In the genomic region with DNA sequence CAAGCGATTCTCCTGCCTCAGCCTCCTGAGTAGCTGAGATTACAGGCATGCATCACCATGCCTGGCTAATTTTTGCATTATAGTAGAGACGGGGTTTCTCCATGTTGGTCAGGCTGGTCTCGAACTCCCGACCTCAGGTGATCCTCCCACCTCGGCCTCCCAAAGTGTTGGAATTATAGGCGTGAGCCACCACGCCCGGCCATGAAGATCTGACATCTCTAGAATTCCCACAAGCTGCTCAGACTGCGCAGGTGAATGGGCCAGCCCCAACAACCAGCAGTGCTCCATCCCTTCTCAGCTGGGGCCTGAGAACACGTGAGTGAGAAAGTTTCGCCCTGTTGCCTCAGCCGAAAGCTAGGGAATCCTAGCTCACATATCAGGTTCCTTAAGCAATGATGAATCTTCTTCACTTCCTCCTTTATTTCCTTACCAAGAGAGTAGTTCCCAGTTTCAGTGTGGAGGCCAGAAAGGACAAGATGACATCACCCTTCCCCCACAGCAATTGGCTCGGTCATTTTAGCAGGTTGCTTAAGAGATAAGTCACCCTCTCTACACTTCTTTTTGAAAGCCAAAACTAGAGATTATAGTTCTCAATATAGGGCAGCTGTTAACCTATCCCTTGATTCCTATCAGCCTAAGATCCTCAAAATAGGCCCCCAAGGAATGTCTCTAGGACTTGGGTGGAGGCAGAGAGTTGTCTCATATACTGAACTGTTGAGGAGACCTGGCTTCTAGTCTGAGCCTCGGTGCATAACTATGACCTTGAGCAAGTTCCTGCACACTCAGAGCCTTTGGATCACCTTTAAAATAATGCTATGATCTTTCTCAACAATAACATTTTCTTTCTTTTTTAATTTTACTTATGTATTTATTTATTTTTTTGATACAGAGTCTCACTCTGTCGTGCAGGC, we compare ENCODE assay signal across 11 cellular contexts. TPM values are rescaled to one million over a fixed set of nuclear protein-coding genes. Genes with fewer than 3 reads are reported as not detected.
DNase-seq lines count a peak whose midpoint lies in the region; ATAC-seq and TF ChIP-seq lines count a peak whose summit lies in the region.
"Had no signal": no experiment of that assay in that cellular context is flagged by ENCODE, and none has a peak within 500 bp of the region (broad histone marks: within the 10 kb centered on the region; RNA-seq: fewer than 3 reads in every experiment).

No MANE protein-coding gene starts in this region.

- no peaks in the 10 kb centered on the region for H3K27me3 ChIP-seq in BLaER1 treated with 17β-estradiol and CSF1 and Interleukin-3, amounts not matched to agents 10 nM and 100 nM
- no peaks in the 10 kb centered on the region for H3K27me3 ChIP-seq in lung (ENCODE audit: control insufficient read depth, insufficient read depth)
- H3K27me3 ChIP-seq: body of pancreas had no signal

- H3K27ac Mint-ChIP-seq in activated CD4-positive, alpha-beta memory T cell treated with anti-CD3 and anti-CD28 coated beads, Interleukin-2, amount 10 ng/mL, durations not matched to agents 7 days and 5 days = no peak overlapping the region
- H3K27ac Mint-ChIP-seq: activated CD4-positive, alpha-beta T cell treated with anti-CD3 and anti-CD28 coated beads, Interleukin-2, amount 10 ng/mL, durations not matched to agents 24 days and 14 days; activated T-helper 17 cell treated with anti-CD3 and anti-CD28 coated beads, Interleukin-2, amount 50 U/mL, for 72 hours had no signal

- H3K36me3 ChIP-seq in BLaER1 treated with 17β-estradiol and CSF1 and Interleukin-3, amounts not matched to agents 10 nM and 100 nM = no peaks in the 10 kb centered on the region
- H3K36me3 ChIP-seq in lung (ENCODE audit: control insufficient read depth in 2 of 2, insufficient read depth in 2 of 2, low read length in 2 of 2) = no peaks in the 10 kb centered on the region

- CTCF ChIA-PET in activated CD4-positive, alpha-beta memory T cell treated with anti-CD3 and anti-CD28 coated beads, Interleukin-2, amount 10 ng/mL, durations not matched to agents 7 days and 5 days (lab: Charles Lee) = no interaction called here

- H3K9ac ChIP-seq in BLaER1 treated with 17β-estradiol and CSF1 and Interleukin-3, amounts not matched to agents 10 nM and 100 nM = no peak overlapping the region

- no peaks in the 10 kb centered on the region for H4K20me1 ChIP-seq in BLaER1 treated with 17β-estradiol and CSF1 and Interleukin-3, amounts not matched to agents 10 nM and 100 nM

- no peaks in the 10 kb centered on the region for H3K9me3 ChIP-seq in BLaER1 treated with 17β-estradiol and CSF1 and Interleukin-3, amounts not matched to agents 10 nM and 100 nM (replicated peaks in 1 of 11)
- H3K9me3 ChIP-seq in lung (ENCODE audit: control insufficient read depth in 2 of 2, insufficient read depth in 1 of 2, low read length in 1 of 2) = no peaks in the 10 kb centered on the region
- H3K9me3 ChIP-seq: body of pancreas had no signal

- peaks cover 0 to 41% (median 9%) of the 10 kb centered on the region in 10 experiments; a peak in 11 of 20 replicates for H3K4me1 ChIP-seq in BLaER1 treated with 17β-estradiol and CSF1 and Interleukin-3, amounts not matched to agents 10 nM and 100 nM
- peaks cover 3 to 11% of the 10 kb centered on the region in 2 donors for H3K4me1 ChIP-seq in lung (ENCODE audit: control insufficient read depth in 2 of 2, insufficient read depth in 2 of 2, low read length in 2 of 2)
- H3K4me1 ChIP-seq: body of pancreas had no signal

- H3K4me1 Mint-ChIP-seq in activated CD4-positive, alpha-beta memory T cell treated with anti-CD3 and anti-CD28 coated beads, Interleukin-2, amount 10 ng/mL, durations not matched to agents 7 days and 5 days = no peaks in the 10 kb centered on the region
- H3K4me1 Mint-ChIP-seq: activated CD4-positive, alpha-beta T cell treated with anti-CD3 and anti-CD28 coated beads, Interleukin-2, amount 10 ng/mL, durations not matched to agents 24 days and 14 days; activated T-helper 17 cell treated with anti-CD3 and anti-CD28 coated beads, Interleukin-2, amount 50 U/mL, for 72 hours had no signal

- H3K36me3 Mint-ChIP-seq in activated CD4-positive, alpha-beta memory T cell treated with anti-CD3 and anti-CD28 coated beads, Interleukin-2, amount 10 ng/mL, durations not matched to agents 7 days and 5 days (ENCODE audit: low read depth) = no peaks in the 10 kb centered on the region

- POLR2A ChIA-PET in activated CD4-positive, alpha-beta memory T cell treated with anti-CD3 and anti-CD28 coated beads, Interleukin-2, amount 10 ng/mL, durations not matched to agents 7 days and 5 days (lab: Charles Lee) = interaction anchor here (1.4 kb wide), 1 partner anchor 24 kb away, joined by 3 read pairs; a partner anchor contains a TSS

- ATAC-seq in lung (ENCODE audit: insufficient read depth, low FRiP score) (peak; percentile 34), HG03045 (IDR thresholded peaks at IDR 0.05; ENCODE audit: unreplicated experiment) (no peak), GM18870 (IDR thresholded peaks at IDR 0.05; ENCODE audit: unreplicated experiment) (no peak)
- ATAC-seq: activated T-helper 17 cell treated with anti-CD3 and anti-CD28 coated beads, Interleukin-2, amount 50 U/mL, for 72 hours; body of pancreas had no signal

- no peak overlapping the region for H3K4me3 ChIP-seq in BLaER1 treated with 17β-estradiol and CSF1 and Interleukin-3, amounts not matched to agents 10 nM and 100 nM
- no peak overlapping the region for H3K4me3 ChIP-seq in lung
- H3K4me3 ChIP-seq: body of pancreas had no signal

- H3K27me3 Mint-ChIP-seq in activated CD4-positive, alpha-beta memory T cell treated with anti-CD3 and anti-CD28 coated beads, Interleukin-2, amount 10 ng/mL, durations not matched to agents 7 days and 5 days = no peaks in the 10 kb centered on the region

- no peak overlapping the region for H3K4me3 Mint-ChIP-seq in activated CD4-positive, alpha-beta memory T cell treated with anti-CD3 and anti-CD28 coated beads, Interleukin-2, amount 10 ng/mL, durations not matched to agents 7 days and 5 days
- H3K4me3 Mint-ChIP-seq: activated CD4-positive, alpha-beta T cell treated with anti-CD3 and anti-CD28 coated beads, Interleukin-2, amount 10 ng/mL, durations not matched to agents 24 days and 14 days; activated T-helper 17 cell treated with anti-CD3 and anti-CD28 coated beads, Interleukin-2, amount 50 U/mL, for 72 hours had no signal

- WGBS in lung, 2 donors = 70 to 79% methylated on average over 15 of the region's 15 CpGs

- H3K9me3 Mint-ChIP-seq in activated CD4-positive, alpha-beta memory T cell treated with anti-CD3 and anti-CD28 coated beads, Interleukin-2, amount 10 ng/mL, durations not matched to agents 7 days and 5 days = no peaks in the 10 kb centered on the region
- H3K9me3 Mint-ChIP-seq: activated CD4-positive, alpha-beta T cell treated with anti-CD3 and anti-CD28 coated beads, Interleukin-2, amount 10 ng/mL, durations not matched to agents 24 days and 14 days; activated T-helper 17 cell treated with anti-CD3 and anti-CD28 coated beads, Interleukin-2, amount 50 U/mL, for 72 hours had no signal

- H3K27ac ChIP-seq in BLaER1 treated with 17β-estradiol and CSF1 and Interleukin-3, amounts not matched to agents 10 nM and 100 nM = peak overlapping the region in 5 of 11 experiments; percentile 27 to 64 (median 51); a peak in 7 of 22 replicates
- peak overlapping the region; percentile 97 for H3K27ac ChIP-seq in epithelial cell of prostate
- H3K27ac ChIP-seq in lung (ENCODE audit: low read depth in 1 of 2, low read length in 1 of 2) = peak overlapping the region in 1 of 2 donors; percentile 55
- H3K27ac ChIP-seq: body of pancreas had no signal

- peak overlapping the region in 6 of 11 experiments; percentile 16 to 76 (median 58); a peak in 10 of 22 replicates for H3K4me2 ChIP-seq in BLaER1 treated with 17β-estradiol and CSF1 and Interleukin-3, amounts not matched to agents 10 nM and 100 nM

- DNase-seq in NOMO-1 treated with dmso at 0.1 percent for 144 hours (lab: John Stamatoyannopoulos, UW; ENCODE audit: unreplicated experiment) (peak; percentile 95), epithelial cell of prostate (ENCODE audit: low read depth, low spot score) (no peak), lung (ENCODE audit: low spot score) (peak; percentile 30), A172 (ENCODE audit: low spot score) (no peak)
- no peak for DNase-seq in activated CD4-positive, alpha-beta memory T cell treated with anti-CD3 and anti-CD28 coated beads, Interleukin-2, amount 10 ng/mL, durations not matched to agents 7 days and 5 days
- DNase-seq: activated CD4-positive, alpha-beta T cell treated with anti-CD3 and anti-CD28 coated beads, Interleukin-2, amount 10 ng/mL, durations not matched to agents 24 days and 14 days had no signal

- no peak for TF ChIP-seq CTCF in lung (IDR thresholded peaks at IDR 0.05; ENCODE audit: control extremely low read depth, extremely low read depth)

RNA-seq across cellular contexts. Expression of a gene that starts 23.9 kb away (rescaled TPM):
- 100 to 1,000 TPM; 102 to 107 TPM for total RNA-seq in lung
- polyA plus RNA-seq in lung = 100 to 1,000 TPM in 1 of 2 donors, 10 to 100 TPM in 1; 32.2 to 117 TPM
- total RNA-seq in A172 (2014; rRNA removed; shearing (Covaris generic)) = 306 and 365 TPM in 2 replicates
- total RNA-seq in activated CD4-positive, alpha-beta memory T cell treated with anti-CD3 and anti-CD28 coated beads, Interleukin-2, amount 10 ng/mL, durations not matched to agents 7 days and 5 days = 100 to 1,000 TPM; 146 to 156 TPM

Comparison
In these comparisons a context has a peak if more than half of its experiments do, and no peak if none do; other contexts are left out.
1. DNase-seq: peak in NOMO-1 treated with dmso at 0.1 percent for 144 hours (single experiment) and lung (single experiment); none in epithelial cell of prostate (single experiment), A172 (single experiment) and activated CD4-positive, alpha-beta memory T cell treated with anti-CD3 and anti-CD28 coated beads, Interleukin-2, amount 10 ng/mL, durations not matched to agents 7 days and 5 days (single experiment).